In the genomic region with DNA sequence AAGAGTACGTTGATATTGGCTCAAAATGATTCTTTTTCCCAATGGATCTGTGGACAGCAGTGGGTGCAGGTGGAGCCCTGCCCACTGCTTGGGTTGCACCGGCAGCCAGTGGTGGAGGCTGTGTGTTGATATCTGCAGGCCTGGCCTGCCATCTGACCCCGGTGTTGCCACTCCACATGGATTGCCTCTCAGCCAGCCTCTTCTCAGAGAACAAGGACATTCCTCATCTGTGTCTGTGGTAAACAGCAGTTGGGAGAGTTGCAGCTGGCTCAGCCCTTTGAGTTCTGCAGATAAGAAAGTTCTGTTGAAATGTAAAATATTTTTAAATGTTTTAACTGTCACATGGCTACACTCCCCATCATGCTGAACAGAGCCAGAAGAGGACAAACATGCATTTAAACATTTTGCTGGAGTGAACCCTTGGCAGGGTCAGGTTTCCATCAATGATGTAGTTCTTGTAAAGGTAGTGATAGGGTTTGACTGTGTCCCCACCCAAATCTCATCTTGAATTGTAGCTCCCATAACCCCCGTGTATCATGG, we compare ENCODE assay signal across 15 cellular contexts.
DNase-seq lines count a peak whose midpoint lies in the region; ATAC-seq and TF ChIP-seq lines count a peak whose summit lies in the region.
"Had no signal": no experiment of that assay in that cellular context is flagged by ENCODE, and none has a peak within 500 bp of the region (broad histone marks: within the 10 kb centered on the region; RNA-seq: fewer than 3 reads in every experiment).

No MANE protein-coding gene starts in this region.

- DNase-seq in body of pancreas (peak; percentile 13 to 43 (median 16)), heart left ventricle (peak; percentile 61 to 86 (median 64)), neural progenitor cell (ENCODE audit: low spot score) (no peak), uterus (peak; percentile 58 to 63), sigmoid colon (no peak), Peyer's patch (no peak)
- no peak for DNase-seq in naive thymus-derived CD8-positive, alpha-beta T cell
- DNase-seq: activated CD8-positive, alpha-beta memory T cell treated with anti-CD3 and anti-CD28 coated beads, Interleukin-2, amount 10 ng/mL, durations not matched to agents 7 days and 5 days; activated naive CD4-positive, alpha-beta T cell treated with anti-CD3 and anti-CD28 coated beads, Interleukin-2, amount 10 ng/mL, durations not matched to agents 7 days and 5 days; CD4-positive, CD25-positive, alpha-beta regulatory T cell; NCI-H1436; NCI-H524; stimulated activated CD4-positive, alpha-beta T cell treated with anti-CD3 and anti-CD28 coated beads, Interleukin-4, amount 100 ng/mL, for 24 hours; stimulated activated naive CD8-positive, alpha-beta T cell treated with anti-CD3 and anti-CD28 coated beads, Interleukin-15, Interleukin-2, amounts not matched to agents 100 U/mL and 50 U/mL, for 24 hours had no signal

- TF ChIP-seq EP300 in sigmoid colon (IDR thresholded peaks at IDR 0.05): no peak

- TF ChIP-seq CTCF in body of pancreas (IDR thresholded peaks at IDR 0.05) (no peak), heart left ventricle (IDR thresholded peaks at IDR 0.05) (no peak), neural progenitor cell (IDR thresholded peaks at IDR 0.05) (no peak), uterus (IDR thresholded peaks at IDR 0.05) (no peak), sigmoid colon (IDR thresholded peaks at IDR 0.05) (no peak), Peyer's patch (IDR thresholded peaks at IDR 0.05) (no peak)

- H3K4me3 ChIP-seq in body of pancreas (no peak overlapping the region), heart left ventricle (no peak overlapping the region), neural progenitor cell (no peak overlapping the region), uterus (no peak overlapping the region), sigmoid colon (no peak overlapping the region), Peyer's patch (no peak overlapping the region)
- H3K4me3 ChIP-seq: prostate gland had no signal

- H3K9me3 ChIP-seq in body of pancreas (no peaks in the 10 kb centered on the region), heart left ventricle (no peaks in the 10 kb centered on the region), neural progenitor cell (ENCODE audit: low read depth) (no peaks in the 10 kb centered on the region), uterus (no peaks in the 10 kb centered on the region), sigmoid colon (no peaks in the 10 kb centered on the region), Peyer's patch (no peaks in the 10 kb centered on the region)
- H3K9me3 ChIP-seq: prostate gland had no signal

- peak overlapping the region; percentile 74 for H2AFZ ChIP-seq in neural progenitor cell (replicated peaks)

- peaks cover 3% of the 10 kb centered on the region for H3K9me3 Mint-ChIP-seq in neural progenitor cell
- no peaks in the 10 kb centered on the region for H3K9me3 Mint-ChIP-seq in naive thymus-derived CD8-positive, alpha-beta T cell
- H3K9me3 Mint-ChIP-seq: activated naive CD4-positive, alpha-beta T cell treated with anti-CD3 and anti-CD28 coated beads, Interleukin-2, amount 10 ng/mL, durations not matched to agents 7 days and 5 days had no signal

- WGBS in body of pancreas, 2 donors: 18 to 19% methylated on average over 3 to 4 of the region's 4 CpGs
- 29 to 42% (median 37%) methylated on average over 4 of the region's 4 CpGs for WGBS in heart left ventricle, 4 donors
- 56 to 65% methylated on average over 4 of the region's 4 CpGs for WGBS in sigmoid colon, 2 donors

- H3K4me1 Mint-ChIP-seq in neural progenitor cell: peaks cover 17% of the 10 kb centered on the region
- no peaks in the 10 kb centered on the region for H3K4me1 Mint-ChIP-seq in naive thymus-derived CD8-positive, alpha-beta T cell
- H3K4me1 Mint-ChIP-seq: activated CD8-positive, alpha-beta memory T cell treated with anti-CD3 and anti-CD28 coated beads, Interleukin-2, amount 10 ng/mL, durations not matched to agents 7 days and 5 days; activated naive CD4-positive, alpha-beta T cell treated with anti-CD3 and anti-CD28 coated beads, Interleukin-2, amount 10 ng/mL, durations not matched to agents 7 days and 5 days; CD4-positive, CD25-positive, alpha-beta regulatory T cell had no signal

- TF ChIP-seq POLR2A in body of pancreas (IDR thresholded peaks at IDR 0.05): no peak
- no peak for TF ChIP-seq POLR2A in heart left ventricle (IDR thresholded peaks at IDR 0.05)
- no peak for TF ChIP-seq POLR2A in uterus (IDR thresholded peaks at IDR 0.05)
- no peak for TF ChIP-seq POLR2A in sigmoid colon (IDR thresholded peaks at IDR 0.05)
- TF ChIP-seq POLR2A in Peyer's patch (IDR thresholded peaks at IDR 0.05): no peak

- H3K36me3 ChIP-seq in body of pancreas (replicated peaks in 1 of 2; ENCODE audit: insufficient read depth in 1 of 2, low read depth in 2 of 2) (no peaks in the 10 kb centered on the region), heart left ventricle (no peaks in the 10 kb centered on the region), neural progenitor cell (no peaks in the 10 kb centered on the region), uterus (no peaks in the 10 kb centered on the region), sigmoid colon (no peaks in the 10 kb centered on the region), Peyer's patch (no peaks in the 10 kb centered on the region)
- H3K36me3 ChIP-seq: prostate gland had no signal

- H3F3A ChIP-seq in neural progenitor cell (ENCODE audit: low read depth): no peaks in the 10 kb centered on the region

- H3K27ac Mint-ChIP-seq in neural progenitor cell: peak overlapping the region; percentile 28
- no peak overlapping the region for H3K27ac Mint-ChIP-seq in naive thymus-derived CD8-positive, alpha-beta T cell
- H3K27ac Mint-ChIP-seq: activated CD8-positive, alpha-beta memory T cell treated with anti-CD3 and anti-CD28 coated beads, Interleukin-2, amount 10 ng/mL, durations not matched to agents 7 days and 5 days; activated naive CD4-positive, alpha-beta T cell treated with anti-CD3 and anti-CD28 coated beads, Interleukin-2, amount 10 ng/mL, durations not matched to agents 7 days and 5 days; CD4-positive, CD25-positive, alpha-beta regulatory T cell had no signal

- no peaks in the 10 kb centered on the region for H3K79me2 ChIP-seq in neural progenitor cell (ENCODE audit: low read depth)

- no peak overlapping the region for H3K27ac ChIP-seq in body of pancreas
- peak overlapping the region; percentile 13 to 93 (median 70) for H3K27ac ChIP-seq in heart left ventricle
- no peak overlapping the region for H3K27ac ChIP-seq in neural progenitor cell
- peak overlapping the region; percentile 52 to 75 for H3K27ac ChIP-seq in uterus
- peak overlapping the region in 2 of 4 donors; percentile 31 to 35 for H3K27ac ChIP-seq in sigmoid colon
- no peak overlapping the region for H3K27ac ChIP-seq in Peyer's patch
- H3K27ac ChIP-seq: prostate gland had no signal

- H3K4me1 ChIP-seq in body of pancreas: no peaks in the 10 kb centered on the region
- H3K4me1 ChIP-seq in heart left ventricle: peaks cover 0 to 38% (median 18%) of the 10 kb centered on the region in 12 donors
- H3K4me1 ChIP-seq in neural progenitor cell: no peaks in the 10 kb centered on the region
- no peaks in the 10 kb centered on the region for H3K4me1 ChIP-seq in uterus
- H3K4me1 ChIP-seq in sigmoid colon: peaks cover 0 to 17% (median 13%) of the 10 kb centered on the region in 4 donors
- H3K4me1 ChIP-seq in Peyer's patch: no peaks in the 10 kb centered on the region
- H3K4me1 ChIP-seq: prostate gland had no signal

- no peak overlapping the region for H3K4me3 Mint-ChIP-seq in neural progenitor cell
- no peak overlapping the region for H3K4me3 Mint-ChIP-seq in naive thymus-derived CD8-positive, alpha-beta T cell
- H3K4me3 Mint-ChIP-seq: activated CD8-positive, alpha-beta memory T cell treated with anti-CD3 and anti-CD28 coated beads, Interleukin-2, amount 10 ng/mL, durations not matched to agents 7 days and 5 days; activated naive CD4-positive, alpha-beta T cell treated with anti-CD3 and anti-CD28 coated beads, Interleukin-2, amount 10 ng/mL, durations not matched to agents 7 days and 5 days; CD4-positive, CD25-positive, alpha-beta regulatory T cell had no signal

- H3K27me3 ChIP-seq in body of pancreas (no peaks in the 10 kb centered on the region), heart left ventricle (no peaks in the 10 kb centered on the region), neural progenitor cell (no peaks in the 10 kb centered on the region), uterus (no peaks in the 10 kb centered on the region), sigmoid colon (no peaks in the 10 kb centered on the region), Peyer's patch (no peaks in the 10 kb centered on the region)

- no peak overlapping the region for H3K4me2 ChIP-seq in neural progenitor cell

- no peak overlapping the region for H3K9ac ChIP-seq in neural progenitor cell

- intact Hi-C loops in body of pancreas (cut with DNase I) (no loop called here), heart left ventricle (cut with DNase I) (loop anchor here in 1 of 10 donors (10.0 kb wide), 1 partner anchor 128 kb away; no protein-coding TSS in a partner anchor), uterus (cut with DNase I; ENCODE audit: low total_unique reads) (no loop called here), sigmoid colon (cut with DNase I) (no loop called here)

- no peaks in the 10 kb centered on the region for H4K20me1 ChIP-seq in neural progenitor cell (ENCODE audit: low read depth)

- POLR2A ChIA-PET in naive thymus-derived CD8-positive, alpha-beta T cell (lab: Charles Lee): no interaction called here

- no peaks in the 10 kb centered on the region for H3K36me3 Mint-ChIP-seq in neural progenitor cell
- H3K36me3 Mint-ChIP-seq in naive thymus-derived CD8-positive, alpha-beta T cell: no peaks in the 10 kb centered on the region
- H3K36me3 Mint-ChIP-seq: activated CD8-positive, alpha-beta memory T cell treated with anti-CD3 and anti-CD28 coated beads, Interleukin-2, amount 10 ng/mL, durations not matched to agents 7 days and 5 days; activated naive CD4-positive, alpha-beta T cell treated with anti-CD3 and anti-CD28 coated beads, Interleukin-2, amount 10 ng/mL, durations not matched to agents 7 days and 5 days; CD4-positive, CD25-positive, alpha-beta regulatory T cell had no signal

- ATAC-seq in body of pancreas (peak; percentile 47), heart left ventricle (peak; percentile 79 to 94 (median 88))
- ATAC-seq in naive thymus-derived CD8-positive, alpha-beta T cell: no peak
- ATAC-seq: activated CD8-positive, alpha-beta memory T cell treated with anti-CD3 and anti-CD28 coated beads, Interleukin-2, amount 10 ng/mL, durations not matched to agents 7 days and 5 days; stimulated activated naive CD8-positive, alpha-beta T cell treated with anti-CD3 and anti-CD28 coated beads, Interleukin-15, Interleukin-2, amounts not matched to agents 100 U/mL and 50 U/mL, for 24 hours had no signal

- H3K27me3 Mint-ChIP-seq in neural progenitor cell (ENCODE audit: insufficient read depth, low read depth): peaks cover 2% of the 10 kb centered on the region
- H3K27me3 Mint-ChIP-seq in naive thymus-derived CD8-positive, alpha-beta T cell: peaks cover 9 to 36% (median 14%) of the 10 kb centered on the region in 5 donors
- H3K27me3 Mint-ChIP-seq: activated CD8-positive, alpha-beta memory T cell treated with anti-CD3 and anti-CD28 coated beads, Interleukin-2, amount 10 ng/mL, durations not matched to agents 7 days and 5 days; activated naive CD4-positive, alpha-beta T cell treated with anti-CD3 and anti-CD28 coated beads, Interleukin-2, amount 10 ng/mL, durations not matched to agents 7 days and 5 days; CD4-positive, CD25-positive, alpha-beta regulatory T cell had no signal

Comparison
In these comparisons a context has a peak if more than half of its experiments do, and no peak if none do; other contexts are left out.
1. ATAC-seq: peak in body of pancreas (single experiment) and heart left ventricle (4 of 4); none in naive thymus-derived CD8-positive, alpha-beta T cell (0 of 2).
2. DNase-seq: peak in body of pancreas (4 of 4), heart left ventricle (5 of 5) and uterus (2 of 2); none in neural progenitor cell (single experiment), sigmoid colon (single experiment), naive thymus-derived CD8-positive, alpha-beta T cell (0 of 10) and Peyer's patch (0 of 3).
3. H3K27ac ChIP-seq: peak in heart left ventricle (12 of 12) and uterus (2 of 2); none in body of pancreas (0 of 4), neural progenitor cell (single experiment) and Peyer's patch (0 of 4).